9 cellular contexts compared by ENCODE assay signal in the genomic region with DNA sequence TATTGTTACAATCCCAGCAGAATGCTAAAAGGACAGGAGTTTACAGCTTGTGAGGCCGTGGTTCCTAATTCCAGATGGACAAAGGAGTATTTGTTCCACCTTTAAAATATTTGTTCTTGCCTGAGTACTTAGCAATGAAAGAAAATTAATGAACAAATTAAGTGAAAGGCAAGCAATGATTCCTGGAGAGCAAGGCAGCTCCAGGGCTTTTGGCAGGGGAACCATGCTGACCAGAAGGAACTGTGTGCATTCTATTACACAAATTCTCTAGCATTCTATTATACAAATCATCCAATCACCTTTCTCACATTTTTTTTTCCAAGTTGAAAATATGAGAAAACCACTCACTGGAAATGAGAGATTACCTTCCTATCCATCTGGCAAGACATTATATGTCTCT. TPM values are rescaled to one million over a fixed set of nuclear protein-coding genes. Genes with fewer than 3 reads are reported as not detected.
DNase-seq lines count a peak whose midpoint lies in the region; ATAC-seq, FAIRE-seq and TF ChIP-seq lines count a peak whose summit lies in the region.
"Had no signal": no experiment of that assay in that cellular context is flagged by ENCODE, and none has a peak within 500 bp of the region (broad histone marks: within the 10 kb centered on the region; RNA-seq: fewer than 3 reads in every experiment).

No MANE protein-coding gene starts in this region.

- ATAC-seq in RWPE2 (ENCODE audit: low read depth), result no peak
- no peak for ATAC-seq in Right ventricle myocardium inferior
- no peak for ATAC-seq in HG02885 (IDR thresholded peaks at IDR 0.05; ENCODE audit: poor library complexity, unreplicated experiment)

- H3K4me3 ChIP-seq in RWPE2 (ENCODE audit: severe bottlenecking), result no peak overlapping the region
- H3K4me3 ChIP-seq in esophagus (ENCODE audit: low read depth in 1 of 2, low read length in 2 of 2), result no peak overlapping the region
- H3K4me3 ChIP-seq in rectal smooth muscle tissue (ENCODE audit: low read length), result no peak overlapping the region

- no peak for TF ChIP-seq CTCF in RWPE2 (IDR thresholded peaks at IDR 0.05; ENCODE audit: poor library complexity, severe bottlenecking)

- H3K9me3 ChIP-seq in RWPE2 (ENCODE audit: severe bottlenecking) (no peaks in the 10 kb centered on the region), esophagus (ENCODE audit: control insufficient read depth in 2 of 2, insufficient read depth in 1 of 2, low read depth in 1 of 2, low read length in 1 of 2) (no peaks in the 10 kb centered on the region)

- TF ChIP-seq POLR2A in GM12892 (IDR thresholded peaks at IDR 0.05; ENCODE audit: low read depth, low read length), result no peak

- FAIRE-seq in GM19239 (lab: Jason Lieb, UNC) (peak; percentile 66), GM12892 (lab: Jason Lieb, UNC) (no peak)

- no peak overlapping the region for H3K9ac ChIP-seq in rectal smooth muscle tissue (ENCODE audit: low read length)

- peak overlapping the region; percentile 85 for H3K27ac ChIP-seq in RWPE2 (ENCODE audit: poor library complexity, severe bottlenecking)
- peak overlapping the region; percentile 57 to 66 for H3K27ac ChIP-seq in esophagus (ENCODE audit: low read depth in 2 of 2, low read length in 1 of 2)
- peak overlapping the region; percentile 60 for H3K27ac ChIP-seq in rectal smooth muscle tissue (ENCODE audit: low read depth, low read length)

- H3K4me1 ChIP-seq in RWPE2 (ENCODE audit: insufficient read depth, poor library complexity, severe bottlenecking) (peaks cover 33% of the 10 kb centered on the region), esophagus (ENCODE audit: control insufficient read depth in 2 of 2, insufficient read depth in 2 of 2, low read length in 1 of 2) (peaks cover 0 to 8% of the 10 kb centered on the region in 2 donors), rectal smooth muscle tissue (ENCODE audit: control insufficient read depth, insufficient read depth, low read length) (peaks cover 11% of the 10 kb centered on the region)

- WGBS in esophagus, 2 donors, result 47 to 61% methylated on average over 1 of the region's 1 CpG

- intact Hi-C loops in Right ventricle myocardium inferior (cut with DNase I), result loop anchor here (2.0 kb wide), 1 partner anchor 322 kb away; no protein-coding TSS in a partner anchor

- DNase-seq in GM19239 (ENCODE audit: insufficient read length, low spot score) (no peak), RWPE2 (ENCODE audit: low spot score) (no peak), Right ventricle myocardium inferior (ENCODE audit: missing footprints) (no peak), GM12892 (ENCODE audit: insufficient read length) (no peak), NAMALWA (ENCODE audit: low spot score) (no peak)
- DNase-seq: glutamatergic neuron had no signal

- H3K36me3 ChIP-seq in RWPE2 (ENCODE audit: low read depth) (no peaks in the 10 kb centered on the region), esophagus (ENCODE audit: control insufficient read depth in 2 of 2, insufficient read depth in 2 of 2, low read length in 1 of 2) (peaks cover 2 to 4% of the 10 kb centered on the region in 2 donors), rectal smooth muscle tissue (ENCODE audit: control insufficient read depth, insufficient read depth, low read length) (peaks cover 7% of the 10 kb centered on the region)

- H3K27me3 ChIP-seq in RWPE2 (ENCODE audit: insufficient read depth, poor library complexity, severe bottlenecking), result no peaks in the 10 kb centered on the region
- no peaks in the 10 kb centered on the region for H3K27me3 ChIP-seq in esophagus (ENCODE audit: control insufficient read depth in 1 of 2, insufficient read depth in 2 of 2, low read length in 2 of 2)
- H3K27me3 ChIP-seq in rectal smooth muscle tissue (ENCODE audit: control insufficient read depth, insufficient read depth, low read length), result no peaks in the 10 kb centered on the region

RNA-seq across cellular contexts. Expression of gene BMAL2, which starts 1.8 kb away (rescaled TPM):
- polyA plus RNA-seq in esophagus, result 10 to 100 TPM; 27.7 to 35.4 TPM
- total RNA-seq in Right ventricle myocardium inferior, result 1.2 TPM
- polyA plus RNA-seq in GM12892 (2012; ENCODE audit: missing spikeins), result 44.5 TPM
